In the genomic region with DNA sequence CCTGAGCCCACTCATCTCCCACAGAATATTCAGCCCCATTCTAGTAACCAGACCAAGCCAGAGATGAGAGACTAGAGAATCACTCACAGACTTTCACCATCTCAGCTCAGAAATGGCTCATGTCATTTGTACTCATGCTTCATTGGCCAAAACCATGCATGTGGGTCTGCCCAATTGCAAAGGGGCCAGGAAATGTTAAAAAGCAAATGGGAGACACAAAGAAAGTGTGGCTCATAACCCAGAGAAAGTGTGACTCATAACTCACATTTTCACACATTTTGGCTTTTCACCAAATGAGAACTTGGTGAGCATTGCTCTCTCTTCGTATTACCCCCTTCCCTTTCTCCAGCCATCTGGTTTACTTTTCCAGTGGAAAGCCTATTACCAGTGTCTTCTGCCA, we compare ENCODE assay signal across 12 cellular contexts.
A peak's percentile ranks its signal among the peaks of the same experiment; 100 is the strongest.
DNase-seq lines count a peak whose midpoint lies in the region; ATAC-seq and TF ChIP-seq lines count a peak whose summit lies in the region.
"Had no signal": no experiment of that assay in that cellular context is flagged by ENCODE, and none has a peak within 500 bp of the region (broad histone marks: within the 10 kb centered on the region; RNA-seq: fewer than 3 reads in every experiment).

No MANE protein-coding gene starts in this region.

- no peak overlapping the region for H3K4me3 ChIP-seq in osteoblast (ENCODE audit: insufficient read depth, low read length)
- no peak overlapping the region for H3K4me3 ChIP-seq in lower lobe of right lung
- H3K4me3 ChIP-seq: heart left ventricle, PC-9, tibial nerve had no signal

- no peak overlapping the region for H3K27ac ChIP-seq in osteoblast (ENCODE audit: low read depth, low read length)
- no peak overlapping the region for H3K27ac ChIP-seq in lower lobe of right lung
- H3K27ac ChIP-seq: heart left ventricle, PC-9, tibial nerve had no signal

- H3K9me3 ChIP-seq in osteoblast (ENCODE audit: low read depth, low read length) (no peaks in the 10 kb centered on the region), lower lobe of right lung (no peaks in the 10 kb centered on the region)

- no peaks in the 10 kb centered on the region for H4K20me1 ChIP-seq in osteoblast (ENCODE audit: insufficient read depth, low read length)

- peaks cover 4% of the 10 kb centered on the region for H3K27me3 Mint-ChIP-seq in activated CD4-positive, alpha-beta T cell treated with anti-CD3 and anti-CD28 coated beads for 36 hours

- intact Hi-C loops in activated CD4-positive, alpha-beta T cell treated with anti-CD3 and anti-CD28 coated beads for 36 hours (cut with DNase I, micrococcal nuclease): loop anchor here in 1 of 2 experiments (2.0 kb wide), 1 partner anchor 66 kb away; a partner anchor contains a TSS
- intact Hi-C loops in lower lobe of right lung (cut with DNase I): no loop called here

- POLR2A ChIA-PET in activated CD4-positive, alpha-beta T cell treated with anti-CD3 and anti-CD28 coated beads for 36 hours (lab: Charles Lee): interaction anchor here (0.7 to 1.2 kb wide), 2 partner anchors 67 to 224 kb away, joined by 3 to 6 read pairs; a partner anchor contains a TSS

- peaks cover 3% of the 10 kb centered on the region for H3K4me1 ChIP-seq in osteoblast (ENCODE audit: insufficient read depth, low read length)
- no peaks in the 10 kb centered on the region for H3K4me1 ChIP-seq in lower lobe of right lung
- H3K4me1 ChIP-seq: tibial nerve had no signal

- CTCF ChIA-PET in activated CD4-positive, alpha-beta T cell treated with anti-CD3 and anti-CD28 coated beads for 36 hours (lab: Charles Lee): no interaction called here

- peak; percentile 99 for ATAC-seq in activated CD4-positive, alpha-beta T cell treated with anti-CD3 and anti-CD28 coated beads for 36 hours
- peak; percentile 68 for ATAC-seq in GM21515 (IDR thresholded peaks at IDR 0.05; ENCODE audit: unreplicated experiment)
- ATAC-seq in lower lobe of right lung: no peak
- ATAC-seq: heart left ventricle had no signal

- DNase-seq in activated CD4-positive, alpha-beta T cell treated with anti-CD3 and anti-CD28 coated beads for 36 hours: peak; percentile 62
- DNase-seq in activated CD4-positive, alpha-beta T cell treated with anti-CD3 and anti-CD28 coated beads for 1 hour: no peak
- DNase-seq in MV-4-11 (lab: John Stamatoyannopoulos, UW) (peak; percentile 35), osteoblast (ENCODE audit: insufficient read length, low spot score, missing footprints) (peak; percentile 56), iPS-NIHi11 (ENCODE audit: low spot score) (no peak), lower lobe of right lung (no peak), mucosa of gallbladder (ENCODE audit: low spot score) (no peak)
- DNase-seq: heart left ventricle, PC-9 had no signal

- no peak overlapping the region for H2AFZ ChIP-seq in osteoblast (ENCODE audit: low read length)
- H2AFZ ChIP-seq: PC-9 had no signal

- no peak overlapping the region for H3K4me2 ChIP-seq in osteoblast (ENCODE audit: insufficient read depth, low read length)
- H3K4me2 ChIP-seq: PC-9 had no signal

- H3K9me3 Mint-ChIP-seq in activated CD4-positive, alpha-beta T cell treated with anti-CD3 and anti-CD28 coated beads for 36 hours (ENCODE audit: low read depth): no peaks in the 10 kb centered on the region
- H3K9me3 Mint-ChIP-seq: central memory CD8-positive, alpha-beta T cell had no signal

- TF ChIP-seq CTCF in osteoblast (IDR thresholded peaks at IDR 0.05; ENCODE audit: extremely low read depth, low read depth, low read length) (no peak), lower lobe of right lung (IDR thresholded peaks at IDR 0.05) (no peak)

- no peaks in the 10 kb centered on the region for H3K36me3 ChIP-seq in osteoblast (ENCODE audit: insufficient read depth, low read length)
- H3K36me3 ChIP-seq in lower lobe of right lung: no peaks in the 10 kb centered on the region
- H3K36me3 ChIP-seq: heart left ventricle, tibial nerve had no signal

- H3K36me3 Mint-ChIP-seq in activated CD4-positive, alpha-beta T cell treated with anti-CD3 and anti-CD28 coated beads for 36 hours (ENCODE audit: low read depth): no peaks in the 10 kb centered on the region

- H3K79me2 ChIP-seq in osteoblast (ENCODE audit: insufficient read depth, low read length): no peaks in the 10 kb centered on the region

- no peaks in the 10 kb centered on the region for H3K27me3 ChIP-seq in osteoblast (ENCODE audit: insufficient read depth, low read length)
- no peaks in the 10 kb centered on the region for H3K27me3 ChIP-seq in lower lobe of right lung (ENCODE audit: low read depth)
- H3K27me3 ChIP-seq: heart left ventricle, tibial nerve had no signal

- H3K4me3 Mint-ChIP-seq in activated CD4-positive, alpha-beta T cell treated with anti-CD3 and anti-CD28 coated beads for 36 hours: no peak overlapping the region
- H3K4me3 Mint-ChIP-seq: central memory CD8-positive, alpha-beta T cell had no signal

- H3K27ac Mint-ChIP-seq in activated CD4-positive, alpha-beta T cell treated with anti-CD3 and anti-CD28 coated beads for 36 hours: no peak overlapping the region

- H3K4me1 Mint-ChIP-seq in activated CD4-positive, alpha-beta T cell treated with anti-CD3 and anti-CD28 coated beads for 36 hours: peaks cover 6% of the 10 kb centered on the region
- H3K4me1 Mint-ChIP-seq: central memory CD8-positive, alpha-beta T cell had no signal

Comparison
In these comparisons a context has a peak if more than half of its experiments do, and no peak if none do; other contexts are left out.
1. DNase-seq: peak in activated CD4-positive, alpha-beta T cell treated with anti-CD3 and anti-CD28 coated beads for 36 hours (single experiment), MV-4-11 (single experiment) and osteoblast (single experiment); none in activated CD4-positive, alpha-beta T cell treated with anti-CD3 and anti-CD28 coated beads for 1 hour (single experiment), iPS-NIHi11 (single experiment), lower lobe of right lung (single experiment) and mucosa of gallbladder (single experiment).
2. ATAC-seq: peak in activated CD4-positive, alpha-beta T cell treated with anti-CD3 and anti-CD28 coated beads for 36 hours (single experiment) and GM21515 (single experiment); none in lower lobe of right lung (0 of 2).